9 cellular contexts compared by ENCODE assay signal in genomic region chr6:10418862-10419748, GRCh38. TPM values are rescaled to one million over a fixed set of nuclear protein-coding genes. Genes with fewer than 3 reads are reported as not detected.
DNase-seq lines count a peak whose midpoint lies in the region; ATAC-seq and TF ChIP-seq lines count a peak whose summit lies in the region.
"Had no signal": no experiment of that assay in that cellular context is flagged by ENCODE, and none has a peak within 500 bp of the region (broad histone marks: within the 10 kb centered on the region; RNA-seq: fewer than 3 reads in every experiment).

No MANE protein-coding gene starts in this region.

- TF ChIP-seq CTCF in progenitor cell of endocrine pancreas (IDR thresholded peaks at IDR 0.05; ENCODE audit: unreplicated experiment) = no peak

- H3K27me3 Mint-ChIP-seq in progenitor cell of endocrine pancreas = peaks cover 99% of the 10 kb centered on the region

- H3K4me3 Mint-ChIP-seq in progenitor cell of endocrine pancreas (ENCODE audit: low read depth) = peak overlapping the region; percentile 64

- peak; percentile 32 for ATAC-seq in GM19351 (IDR thresholded peaks at IDR 0.05; ENCODE audit: unreplicated experiment)
- no peak for ATAC-seq in HG03039 (IDR thresholded peaks at IDR 0.05; ENCODE audit: unreplicated experiment)

- no peaks in the 10 kb centered on the region for H3K36me3 Mint-ChIP-seq in progenitor cell of endocrine pancreas (ENCODE audit: insufficient read depth)

- H3K4me1 Mint-ChIP-seq in progenitor cell of endocrine pancreas (ENCODE audit: low read depth) = peaks cover 19% of the 10 kb centered on the region

- peak overlapping the region; percentile 84 for H3K27ac Mint-ChIP-seq in progenitor cell of endocrine pancreas

- DNase-seq in LoVo (ENCODE audit: low spot score) (peak; percentile 54), epidermal melanocyte (ENCODE audit: insufficient read length, low spot score) (peak; percentile 15), progenitor cell of endocrine pancreas (ENCODE audit: low spot score, unreplicated experiment) (peak; percentile 55), NCI-H2107 treated with DMSO at 0.1 percent for 48 hours (lab: John Stamatoyannopoulos, UW; ENCODE audit: unreplicated experiment) (no peak)
- DNase-seq in activated CD4-positive, CD25-positive, alpha-beta regulatory T cell (lab: John Stamatoyannopoulos, UW) = no peak
- DNase-seq: central memory CD4-positive, alpha-beta T cell had no signal

- H3K9me3 Mint-ChIP-seq in progenitor cell of endocrine pancreas (ENCODE audit: low read depth) = no peaks in the 10 kb centered on the region

RNA-seq across cellular contexts. Expression of gene TFAP2A, which starts 4.2 kb away (rescaled TPM):
- total RNA-seq in progenitor cell of endocrine pancreas = 4.7 and 10.0 TPM in 2 replicates
- total RNA-seq: lung microvascular endothelial cell had no signal

Comparison
In these comparisons a context has a peak if more than half of its experiments do, and no peak if none do; other contexts are left out.
1. DNase-seq: peak in LoVo (single experiment), epidermal melanocyte (single experiment) and progenitor cell of endocrine pancreas (single experiment); none in NCI-H2107 treated with DMSO at 0.1 percent for 48 hours (single experiment) and activated CD4-positive, CD25-positive, alpha-beta regulatory T cell (0 of 4).